In genomic region chr9:3931058-3931457, GRCh38 we compare ENCODE assay signal across 17 cellular contexts.
DNase-seq lines count a peak whose midpoint lies in the region; ATAC-seq and TF ChIP-seq lines count a peak whose summit lies in the region.
"Had no signal": no experiment of that assay in that cellular context is flagged by ENCODE, and none has a peak within 500 bp of the region (broad histone marks: within the 10 kb centered on the region; RNA-seq: fewer than 3 reads in every experiment).

No MANE protein-coding gene starts in this region.

- H4K91ac ChIP-seq in H9 (ENCODE audit: insufficient read length, low read depth, low read length): no peak overlapping the region

- no peak overlapping the region for H4K5ac ChIP-seq in H9 (ENCODE audit: insufficient read length, low read depth, low read length)

- no peaks in the 10 kb centered on the region for H3K36me3 ChIP-seq in HAP-1 (replicated peaks)
- H3K36me3 ChIP-seq: BLaER1 had no signal

- H3K36me3 Mint-ChIP-seq in nephron (ENCODE audit: low read depth) (peaks cover 8% of the 10 kb centered on the region), H9 (ENCODE audit: insufficient read depth in 1 of 3, low read depth in 3 of 3) (0 out of 7 replicates have a peak, but pooled peaks cover 0 to 4% (median 0%) of the 10 kb centered on the region in 3 experiments)
- H3K36me3 Mint-ChIP-seq: CD14-positive monocyte; CD4-positive, alpha-beta memory T cell had no signal

- DNase-seq in HAP-1 (ENCODE audit: low spot score in 2 of 2) (peak; percentile 60 to 95), cerebellar cortex (ENCODE audit: low spot score) (peak; percentile 77), retinal pigment epithelial cell (ENCODE audit: low read depth) (peak; percentile 86), NCI-H2171 (lab: John Stamatoyannopoulos, UW) (no peak), H9 (no peak)
- DNase-seq: 8988T; CD4-positive, alpha-beta memory T cell; DMS153; DMS79; GF-D8; HCEC 1CT had no signal

- no peak overlapping the region for H2AFZ ChIP-seq in H9 (ENCODE audit: low read length)

- no peak overlapping the region for H3T11ph ChIP-seq in H9 (ENCODE audit: low read length)

- peak overlapping the region; percentile 32 to 86 (median 42) for H3K27ac Mint-ChIP-seq in nephron
- no peak overlapping the region for H3K27ac Mint-ChIP-seq in H9
- H3K27ac Mint-ChIP-seq: CD14-positive monocyte; CD4-positive, alpha-beta memory T cell had no signal

- H2BK12ac ChIP-seq in H9 (ENCODE audit: insufficient read length, low read depth, low read length): no peak overlapping the region

- H3K79me2 ChIP-seq in H9 (ENCODE audit: insufficient read depth, low read length): no peaks in the 10 kb centered on the region

- no peak overlapping the region for H3K9ac ChIP-seq in H9 (ENCODE audit: extremely low read depth, insufficient read length, low read length)
- H3K9ac ChIP-seq: BLaER1 had no signal

- no peak overlapping the region for H2BK5ac ChIP-seq in H9 (ENCODE audit: insufficient read length, low read length)

- H3K4me1 Mint-ChIP-seq in nephron (peaks cover 25% of the 10 kb centered on the region), H9 (peaks cover 2 to 6% of the 10 kb centered on the region in 2 experiments; a peak in 2 of 4 replicates)
- H3K4me1 Mint-ChIP-seq: CD14-positive monocyte; CD4-positive, alpha-beta memory T cell had no signal

- no peaks in the 10 kb centered on the region for H3K27me3 ChIP-seq in HAP-1 (ENCODE audit: low read depth)
- H3K27me3 ChIP-seq in H9 (ENCODE audit: insufficient read depth, low read length): no peaks in the 10 kb centered on the region
- H3K27me3 ChIP-seq: BLaER1 had no signal

- TF ChIP-seq CTCF in nephron (IDR thresholded peaks at IDR 0.05; ENCODE audit: unreplicated experiment in 3 of 3) (no peak), retinal pigment epithelial cell (conservative IDR thresholded peaks at IDR 0.05; ENCODE audit: low read depth, low read length) (no peak), H9 (conservative IDR thresholded peaks at IDR 0.05) (no peak)

- ATAC-seq in GM19455 (IDR thresholded peaks at IDR 0.05; ENCODE audit: unreplicated experiment) (no peak), HG03280 (IDR thresholded peaks at IDR 0.05; ENCODE audit: unreplicated experiment) (no peak)

- H3K4me1 ChIP-seq in HAP-1 (peaks cover 49% of the 10 kb centered on the region), H9 (ENCODE audit: insufficient read depth, low read length) (no peaks in the 10 kb centered on the region)

- H2BK120ac ChIP-seq in H9 (ENCODE audit: low read depth, low read length, poor library complexity, severe bottlenecking): no peak overlapping the region

- no peak overlapping the region for H2BK15ac ChIP-seq in H9 (ENCODE audit: low read depth, low read length)

- in situ Hi-C loops in HAP-1 (cut with MboI; ENCODE audit: low sequenced_read_pairs): no loop called here

- no peak overlapping the region for H3K18ac ChIP-seq in H9 (ENCODE audit: insufficient read length, low read depth, low read length)

- no peaks in the 10 kb centered on the region for H3K27me3 Mint-ChIP-seq in nephron (ENCODE audit: low read depth)
- H3K27me3 Mint-ChIP-seq in H9 (ENCODE audit: low read depth): no peaks in the 10 kb centered on the region

- H3K4ac ChIP-seq in H9 (ENCODE audit: low read depth, low read length): no peak overlapping the region

- H3K4me3 ChIP-seq in HAP-1 (no peak overlapping the region), retinal pigment epithelial cell (ENCODE audit: low read length) (no peak overlapping the region)
- H3K4me3 ChIP-seq: BLaER1 had no signal

- H3K4me2 ChIP-seq in H9 (ENCODE audit: insufficient read depth, insufficient read length, low read length): no peak overlapping the region
- H3K4me2 ChIP-seq: BLaER1 had no signal

- H3K79me1 ChIP-seq in H9 (ENCODE audit: insufficient read depth, low read depth, low read length, poor library complexity, severe bottlenecking): no peaks in the 10 kb centered on the region

- WGBS in H9 (ENCODE audit: extremely low coverage, insufficient read length, low lambda C conversion rate): no CpG with 5 or more reads among the region's 3 CpGs

- H3K9me3 ChIP-seq in HAP-1 (no peaks in the 10 kb centered on the region), H9 (ENCODE audit: control insufficient read depth, low read depth, low read length) (no peaks in the 10 kb centered on the region)

- no peak overlapping the region for H3K27ac ChIP-seq in H9 (ENCODE audit: insufficient read length, low read depth, low read length)
- H3K27ac ChIP-seq: BLaER1, HL-60 had no signal

- H2BK20ac ChIP-seq in H9 (ENCODE audit: low read depth, low read length, poor library complexity, severe bottlenecking): no peak overlapping the region

- H3K23me2 ChIP-seq in H9 (ENCODE audit: insufficient read length, low read depth, low read length, poor library complexity, severe bottlenecking): no peaks in the 10 kb centered on the region

- no peak overlapping the region for H3K14ac ChIP-seq in H9 (ENCODE audit: insufficient read depth, low read length)

- no peak overlapping the region for H3K56ac ChIP-seq in H9 (ENCODE audit: insufficient read length, low read depth, low read length)

- no peak overlapping the region for H2AK5ac ChIP-seq in H9 (ENCODE audit: insufficient read length, low read length)

- H4K20me1 ChIP-seq in H9 (ENCODE audit: control insufficient read depth, insufficient read depth, insufficient read length): no peaks in the 10 kb centered on the region
- H4K20me1 ChIP-seq: BLaER1 had no signal

- H3K4me3 Mint-ChIP-seq in nephron (no peak overlapping the region), H9 (no peak overlapping the region)
- H3K4me3 Mint-ChIP-seq: CD14-positive monocyte; CD4-positive, alpha-beta memory T cell had no signal

- H3K9me3 Mint-ChIP-seq in nephron: no peaks in the 10 kb centered on the region
- H3K9me3 Mint-ChIP-seq in H9: no peaks in the 10 kb centered on the region
- H3K9me3 Mint-ChIP-seq: CD4-positive, alpha-beta memory T cell had no signal

- H4K8ac ChIP-seq in H9 (replicated peaks; ENCODE audit: insufficient read length, low read depth, low read length): no peak overlapping the region

- no peak overlapping the region for H3K23ac ChIP-seq in H9 (ENCODE audit: insufficient read length, low read depth, low read length)

Comparison
In these comparisons a context has a peak if more than half of its experiments do, and no peak if none do; other contexts are left out.
1. DNase-seq: peak in HAP-1 (2 of 2), cerebellar cortex (single experiment) and retinal pigment epithelial cell (single experiment); none in NCI-H2171 (single experiment) and H9 (single experiment).
2. H3K27ac Mint-ChIP-seq: peak in nephron (3 of 3); none in H9 (0 of 3).